Comparison of ENCODE assay signal across 10 cellular contexts in genomic region chr2:84963692-84964405, GRCh38. TPM values are rescaled to one million over a fixed set of nuclear protein-coding genes. Genes with fewer than 3 reads are reported as not detected.
A peak's percentile ranks its signal among the peaks of the same experiment; 100 is the strongest.
DNase-seq lines count a peak whose midpoint lies in the region; ATAC-seq, FAIRE-seq and TF ChIP-seq lines count a peak whose summit lies in the region.
"Had no signal": no experiment of that assay in that cellular context is flagged by ENCODE, and none has a peak within 500 bp of the region (broad histone marks: within the 10 kb centered on the region; RNA-seq: fewer than 3 reads in every experiment).

No MANE protein-coding gene starts in this region.

- no peak overlapping the region for H3K4ac ChIP-seq in mesendoderm (ENCODE audit: low read depth, low read length)

- H2BK120ac ChIP-seq in mesendoderm (ENCODE audit: low read depth, low read length) = no peak overlapping the region

- ATAC-seq in pancreas (peak; percentile 32 to 57 (median 50)), HG03039 (IDR thresholded peaks at IDR 0.05; ENCODE audit: unreplicated experiment) (no peak), GM18519 (IDR thresholded peaks at IDR 0.05; ENCODE audit: low FRiP score, unreplicated experiment) (no peak)

- no peak for FAIRE-seq in pancreas (lab: Jason Lieb, UNC)

- no peak overlapping the region for H3K23ac ChIP-seq in mesendoderm (ENCODE audit: low read length)

- no peak overlapping the region for H2BK15ac ChIP-seq in mesendoderm (replicated peaks; ENCODE audit: low read depth)

- H4K5ac ChIP-seq in mesendoderm (ENCODE audit: low read length) = no peak overlapping the region

- TF ChIP-seq CTCF in choroid plexus epithelial cell (conservative IDR thresholded peaks at IDR 0.05; ENCODE audit: low read depth, low read length) (no peak), pancreas (IDR thresholded peaks at IDR 0.05) (no peak)

- intact Hi-C loops in pancreas (cut with DNase I) = no loop called here

- peaks cover 9% of the 10 kb centered on the region for H3K79me2 ChIP-seq in mesendoderm (ENCODE audit: control insufficient read depth, insufficient read depth, low read length)

- H3K9ac ChIP-seq in mesendoderm (ENCODE audit: low read length) = no peak overlapping the region

- no peak overlapping the region for H3K56ac ChIP-seq in mesendoderm (ENCODE audit: low read length)

- H3K4me3 ChIP-seq in choroid plexus epithelial cell (ENCODE audit: low read depth, low read length) (no peak overlapping the region), pancreas (no peak overlapping the region), mesendoderm (ENCODE audit: low read length) (no peak overlapping the region)
- H3K4me3 ChIP-seq: PC-9 had no signal

- H3K9me3 ChIP-seq in pancreas = no peaks in the 10 kb centered on the region

- DNase-seq in ELR (ENCODE audit: low read depth) = peak; percentile 97
- peak; percentile 72 to 91 for DNase-seq in NOMO-1 (lab: John Stamatoyannopoulos, UW; ENCODE audit: unreplicated experiment in 2 of 2)
- DNase-seq in choroid plexus epithelial cell (ENCODE audit: low read depth) = peak; percentile 93
- DNase-seq in pancreas = peak in 1 of 6 donors; percentile 20
- no peak for DNase-seq in mesendoderm
- DNase-seq in NCI-H2081 (lab: John Stamatoyannopoulos, UW) = no peak
- DNase-seq: activated naive CD4-positive, alpha-beta T cell treated with anti-CD3 and anti-CD28 coated beads for 36 hours had no signal

- H3K27ac ChIP-seq in pancreas (peak overlapping the region in 1 of 4 donors; percentile 30), mesendoderm (ENCODE audit: low read depth, low read length) (no peak overlapping the region)
- H3K27ac ChIP-seq: PC-9 had no signal

- WGBS in pancreas, 2 donors = 79% methylated on average over 9 of the region's 9 CpGs
- WGBS in mesendoderm (ENCODE audit: extremely low coverage, insufficient coverage, low lambda C conversion rate) = no CpG with 5 or more reads among the region's 9 CpGs

- no peak overlapping the region for H3K18ac ChIP-seq in mesendoderm (ENCODE audit: low read length)

- no peak overlapping the region for H2AK5ac ChIP-seq in mesendoderm (ENCODE audit: low read length)

- H3K27me3 ChIP-seq in pancreas (no peaks in the 10 kb centered on the region), mesendoderm (ENCODE audit: insufficient read depth, low read length, poor library complexity) (no peaks in the 10 kb centered on the region)

- no peak overlapping the region for H4K8ac ChIP-seq in mesendoderm (ENCODE audit: low read depth, low read length)

- H3K4me2 ChIP-seq in mesendoderm (ENCODE audit: low read length) = no peak overlapping the region
- H3K4me2 ChIP-seq: PC-9 had no signal

- H2BK5ac ChIP-seq in mesendoderm (ENCODE audit: low read length) = no peak overlapping the region

- H3K36me3 ChIP-seq in pancreas = no peaks in the 10 kb centered on the region
- H3K36me3 ChIP-seq in mesendoderm (ENCODE audit: control insufficient read depth, insufficient read depth, low read length) = no peaks in the 10 kb centered on the region

- H3K79me1 ChIP-seq in mesendoderm (ENCODE audit: low read length) = peaks cover 8% of the 10 kb centered on the region

- H3K4me1 ChIP-seq in pancreas (peaks cover 18 to 30% (median 27%) of the 10 kb centered on the region in 3 donors), mesendoderm (ENCODE audit: control insufficient read depth, low read depth, low read length) (no peaks in the 10 kb centered on the region)

RNA-seq across cellular contexts. Expression of gene KCMF1, which starts 7.1 kb away (rescaled TPM):
- 100 to 1,000 TPM in 1 of 6 donors, 10 to 100 TPM in 5; 58.1 to 102 (median 82.3) TPM for total RNA-seq in pancreas
- polyA plus RNA-seq in pancreas = 10 to 100 TPM in 1 of 2 donors, 1 to 10 TPM in 1; 9.9 to 31.1 TPM
- polyA plus RNA-seq in mesendoderm (2013, experiment 1 of 2) = 63.4 TPM
- 66.6 TPM for polyA plus RNA-seq in mesendoderm (2013, experiment 2 of 2)

RNA-seq across cellular contexts. Expression of gene TMSB10, which starts 58.4 kb away (rescaled TPM):
- total RNA-seq in pancreas = 100 to 1,000 TPM; 134 to 700 (median 213) TPM
- polyA plus RNA-seq in pancreas = 1,000 to 10,000 TPM in 1 of 2 donors, 100 to 1,000 TPM in 1; 585 to 1,099 TPM
- polyA plus RNA-seq in mesendoderm (2013, experiment 1 of 2) = 1,538 TPM
- 1,586 TPM for polyA plus RNA-seq in mesendoderm (2013, experiment 2 of 2)

Comparison
In these comparisons a context has a peak if more than half of its experiments do, and no peak if none do; other contexts are left out.
1. DNase-seq: peak in ELR (single experiment), NOMO-1 (2 of 2) and choroid plexus epithelial cell (single experiment); none in mesendoderm (single experiment) and NCI-H2081 (0 of 2).
2. ATAC-seq: peak in pancreas (4 of 4); none in HG03039 (single experiment) and GM18519 (single experiment).